In genomic region chr12:79046021-79046420, GRCh38 we compare ENCODE assay signal across 17 cellular contexts.
DNase-seq lines count a peak whose midpoint lies in the region; TF ChIP-seq lines count a peak whose summit lies in the region.
"Had no signal": no experiment of that assay in that cellular context is flagged by ENCODE, and none has a peak within 500 bp of the region (broad histone marks: within the 10 kb centered on the region; RNA-seq: fewer than 3 reads in every experiment).

No MANE protein-coding gene starts in this region.

- H3K27ac ChIP-seq in HUES64 (ENCODE audit: low read depth, low read length), result no peak overlapping the region
- H3K27ac ChIP-seq in endodermal cell (ENCODE audit: low read depth, low read length), result no peak overlapping the region
- no peak overlapping the region for H3K27ac ChIP-seq in osteoblast (ENCODE audit: low read depth, low read length)
- H3K27ac ChIP-seq: HL-60 had no signal

- no peaks in the 10 kb centered on the region for H3K4me1 ChIP-seq in ES-I3 (ENCODE audit: insufficient read depth, low read length)
- no peaks in the 10 kb centered on the region for H3K4me1 ChIP-seq in HUES64 (ENCODE audit: insufficient read depth, low read length)
- no peaks in the 10 kb centered on the region for H3K4me1 ChIP-seq in endodermal cell (ENCODE audit: control insufficient read depth, insufficient read depth, low read length)
- H3K4me1 ChIP-seq in osteoblast (ENCODE audit: insufficient read depth, low read length), result no peaks in the 10 kb centered on the region

- WGBS in HUES64, result 100% methylated on average over 1 of the region's 1 CpG
- WGBS in endodermal cell (ENCODE audit: insufficient coverage in 1 of 2, insufficient read length in 1 of 2), 2 experiments, result 100% methylated on average over 1 of the region's 1 CpG; no CpG with 5 or more reads in 1 of the 2 experiments

- H3K4me3 ChIP-seq in HUES64 (ENCODE audit: low read length) (peak overlapping the region; percentile 70), endodermal cell (ENCODE audit: low read length) (peak overlapping the region; percentile 68), osteoblast (ENCODE audit: insufficient read depth, low read length) (no peak overlapping the region)

- TF ChIP-seq CTCF in endodermal cell (conservative IDR thresholded peaks at IDR 0.05) (no peak), nephron progenitor cell (IDR thresholded peaks at IDR 0.05) (no peak), osteoblast (IDR thresholded peaks at IDR 0.05; ENCODE audit: extremely low read depth, low read depth, low read length) (no peak)

- H3K4me1 Mint-ChIP-seq in endodermal cell, result no peaks in the 10 kb centered on the region
- no peaks in the 10 kb centered on the region for H3K4me1 Mint-ChIP-seq in nephron progenitor cell

- peaks cover 6% of the 10 kb centered on the region for H3K9me3 Mint-ChIP-seq in endodermal cell
- peaks cover 20% of the 10 kb centered on the region for H3K9me3 Mint-ChIP-seq in nephron progenitor cell
- H3K9me3 Mint-ChIP-seq: CD4-positive, alpha-beta T cell had no signal

- H2AFZ ChIP-seq in osteoblast (ENCODE audit: low read length), result no peak overlapping the region

- H3K36me3 ChIP-seq in ES-I3 (ENCODE audit: insufficient read depth, low read length), result no peaks in the 10 kb centered on the region
- peaks cover 11% of the 10 kb centered on the region for H3K36me3 ChIP-seq in HUES64 (ENCODE audit: insufficient read depth, low read length)
- H3K36me3 ChIP-seq in endodermal cell (ENCODE audit: control insufficient read depth, insufficient read depth, low read length), result no peaks in the 10 kb centered on the region
- H3K36me3 ChIP-seq in osteoblast (ENCODE audit: insufficient read depth, low read length), result no peaks in the 10 kb centered on the region

- no peaks in the 10 kb centered on the region for H3K27me3 ChIP-seq in HUES64 (ENCODE audit: insufficient read depth, low read length)
- no peaks in the 10 kb centered on the region for H3K27me3 ChIP-seq in endodermal cell (ENCODE audit: control insufficient read depth, insufficient read depth, low read length, poor library complexity, severe bottlenecking)
- no peaks in the 10 kb centered on the region for H3K27me3 ChIP-seq in osteoblast (ENCODE audit: insufficient read depth, low read length)

- H3K27ac Mint-ChIP-seq in endodermal cell (no peak overlapping the region), nephron progenitor cell (no peak overlapping the region)
- H3K27ac Mint-ChIP-seq: CD4-positive, alpha-beta T cell had no signal

- H3K9me3 ChIP-seq in ES-I3 (ENCODE audit: control insufficient read depth, insufficient read depth, low read length) (no peaks in the 10 kb centered on the region), HUES64 (ENCODE audit: insufficient read depth, low read depth, low read length) (no peaks in the 10 kb centered on the region), endodermal cell (ENCODE audit: control insufficient read depth, low read length) (peaks cover 3% of the 10 kb centered on the region), osteoblast (ENCODE audit: low read depth, low read length) (no peaks in the 10 kb centered on the region)
- H3K9me3 ChIP-seq: SK-N-SH had no signal

- no peak overlapping the region for H3K4me2 ChIP-seq in osteoblast (ENCODE audit: insufficient read depth, low read length)
- H3K4me2 ChIP-seq: SK-N-SH had no signal

- DNase-seq in endodermal cell (no peak), nephron progenitor cell (no peak), NCI-H2107 (lab: John Stamatoyannopoulos, UW) (no peak), NK-92 (lab: John Stamatoyannopoulos, UW; ENCODE audit: unreplicated experiment) (no peak), osteoblast (ENCODE audit: insufficient read length, low spot score, missing footprints) (no peak)
- no peak for DNase-seq in stimulated activated CD4-positive, alpha-beta T cell treated with anti-CD3 and anti-CD28 coated beads, Interleukin-4, amount 100 ng/mL, for 4 hours
- DNase-seq: CD4-positive, alpha-beta T cell; DMS153; EL; Kasumi-1; NCI-H1092 treated with DMSO at 0.1 percent for 48 hours; NCI-H146; NCI-H748 treated with DMSO at 0.1 percent for 48 hours; SK-N-SH had no signal

- H3K27me3 Mint-ChIP-seq in endodermal cell (ENCODE audit: insufficient read depth) (no peaks in the 10 kb centered on the region), nephron progenitor cell (ENCODE audit: low read depth, poor library complexity) (no peaks in the 10 kb centered on the region)
- H3K27me3 Mint-ChIP-seq: CD4-positive, alpha-beta T cell had no signal

- no peaks in the 10 kb centered on the region for H3K79me2 ChIP-seq in osteoblast (ENCODE audit: insufficient read depth, low read length)

- no peaks in the 10 kb centered on the region for H3K36me3 Mint-ChIP-seq in endodermal cell (ENCODE audit: low read depth)
- peaks cover 7% of the 10 kb centered on the region for H3K36me3 Mint-ChIP-seq in nephron progenitor cell (ENCODE audit: low read depth)

- H3K9ac ChIP-seq in ES-I3 (ENCODE audit: low read depth, low read length) (peak overlapping the region; percentile 3; the same call in 1 of the 2 replicates), HUES64 (ENCODE audit: low read depth, low read length) (no peak overlapping the region), endodermal cell (ENCODE audit: extremely low read depth, low read length, poor library complexity, severe bottlenecking) (no peak overlapping the region)
- H3K9ac ChIP-seq: SK-N-SH had no signal

- no peaks in the 10 kb centered on the region for H4K20me1 ChIP-seq in osteoblast (ENCODE audit: insufficient read depth, low read length)

- H3K4me3 Mint-ChIP-seq in endodermal cell (peak overlapping the region; percentile 84), nephron progenitor cell (peak overlapping the region; percentile 76)
- H3K4me3 Mint-ChIP-seq: CD4-positive, alpha-beta T cell had no signal
